28 cellular contexts compared by ENCODE assay signal in the genomic region with DNA sequence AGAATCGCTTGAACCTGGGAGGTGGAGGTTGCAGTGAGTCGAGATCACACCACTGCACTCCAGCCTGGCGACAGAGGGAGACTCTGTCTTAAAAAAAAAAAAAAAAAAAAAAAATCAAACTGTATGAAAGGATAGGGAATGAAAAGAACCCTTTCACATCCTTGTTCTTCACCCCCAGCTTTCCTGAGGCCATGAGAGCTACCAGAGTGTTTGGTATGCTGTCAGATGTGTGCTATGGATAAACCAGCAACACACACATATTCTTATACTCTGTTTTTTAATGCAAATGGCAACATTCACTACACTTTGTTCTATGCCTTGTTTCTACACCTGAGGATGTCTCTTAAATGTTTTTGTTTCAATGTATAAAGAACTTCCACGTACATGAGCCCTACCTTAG.
"Had no signal": no experiment of that assay in that cellular context is flagged by ENCODE, and none has a peak within 500 bp of the region (broad histone marks: within the 10 kb centered on the region; RNA-seq: fewer than 3 reads in every experiment).

No MANE protein-coding gene starts in this region.

- H3K9ac ChIP-seq: parathyroid adenoma had no signal

- DNase-seq: naive thymus-derived CD4-positive, alpha-beta T cell; natural killer cell; occipital lobe; ovary; posterior cingulate gyrus; psoas muscle; right cardiac atrium; right lobe of liver; sigmoid colon; small intestine; stimulated activated CD4-positive, alpha-beta T cell treated with anti-CD3 and anti-CD28 coated beads, Interleukin-15, amount 100 ng/mL, for 24 hours; stimulated activated CD4-positive, alpha-beta T cell treated with anti-CD3 and anti-CD28 coated beads, Interleukin-2, amount 100 ng/mL, for 24 hours; stimulated activated CD4-positive, alpha-beta T cell treated with anti-CD3 and anti-CD28 coated beads, Interleukin-2, amount 100 ng/mL, for 48 hours; stimulated activated CD4-positive, alpha-beta T cell treated with anti-CD3 and anti-CD28 coated beads, Interleukin-4, amount 100 ng/mL, for 24 hours; stimulated activated naive B cell treated with anti-CD40 and anti-IgM and Interleukin-4, amounts not matched to agents 10 μg/mL and 1 μg/mL and 100 μg/mL, for 72 hours; stimulated activated naive CD4-positive, alpha-beta T cell treated with Interleukin-2 at 50 U/mL for 16 hours; stomach; thyroid gland; trophoblast cell; uterus had no signal

- H2AFZ ChIP-seq: parathyroid adenoma had no signal

- H3K36me3 ChIP-seq: ovary, right lobe of liver, sigmoid colon, stomach, thoracic aorta, thyroid gland, tibial nerve, upper lobe of left lung, uterus had no signal

- H3K4me1 Mint-ChIP-seq: naive thymus-derived CD4-positive, alpha-beta T cell; natural killer cell; stimulated activated effector memory CD8-positive, alpha-beta T cell treated with anti-CD3 and anti-CD28 coated beads, Interleukin-12 subunit alpha, Interleukin-12 subunit beta, amount 100 ng/mL, for 72 hours; stimulated activated naive B cell treated with anti-CD40 and anti-IgM and Interleukin-4, amounts not matched to agents 10 μg/mL and 1 μg/mL and 100 μg/mL, for 72 hours had no signal

- H3K27me3 Mint-ChIP-seq: progenitor cell of endocrine pancreas had no signal

- H3K4me3 Mint-ChIP-seq: naive thymus-derived CD4-positive, alpha-beta T cell; natural killer cell; nephron; stimulated activated effector memory CD8-positive, alpha-beta T cell treated with anti-CD3 and anti-CD28 coated beads, Interleukin-12 subunit alpha, Interleukin-12 subunit beta, amount 100 ng/mL, for 72 hours; stimulated activated naive B cell treated with anti-CD40 and anti-IgM and Interleukin-4, amounts not matched to agents 10 μg/mL and 1 μg/mL and 100 μg/mL, for 72 hours; stimulated activated naive CD8-positive, alpha-beta T cell treated with anti-CD3 and anti-CD28 coated beads, Interleukin-15, Interleukin-2, amounts not matched to agents 100 ng/mL and 50 ng/mL, for 24 hours had no signal

- H3K79me2 ChIP-seq: parathyroid adenoma had no signal

- H3K27me3 ChIP-seq: ovary, right lobe of liver, thyroid gland, tibial nerve, upper lobe of left lung, uterus had no signal

- H3K9me3 Mint-ChIP-seq: natural killer cell; nephron; stimulated activated effector memory CD8-positive, alpha-beta T cell treated with anti-CD3 and anti-CD28 coated beads, Interleukin-12 subunit alpha, Interleukin-12 subunit beta, amount 100 ng/mL, for 72 hours; stimulated activated naive B cell treated with anti-CD40 and anti-IgM and Interleukin-4, amounts not matched to agents 10 μg/mL and 1 μg/mL and 100 μg/mL, for 72 hours; stimulated activated naive CD8-positive, alpha-beta T cell treated with anti-CD3 and anti-CD28 coated beads, Interleukin-15, Interleukin-2, amounts not matched to agents 100 ng/mL and 50 ng/mL, for 24 hours had no signal

- H3K27ac ChIP-seq: ovary, parathyroid adenoma, psoas muscle, right lobe of liver, sigmoid colon, stomach, thoracic aorta, thyroid gland, tibial nerve, upper lobe of left lung, uterus had no signal

- H3K4me3 ChIP-seq: ovary, psoas muscle, right lobe of liver, sigmoid colon, stomach, thoracic aorta, thyroid gland, tibial nerve, upper lobe of left lung, uterus had no signal

- H3K4me1 ChIP-seq: parathyroid adenoma, psoas muscle, right lobe of liver, sigmoid colon, stomach, thyroid gland, upper lobe of left lung, uterus had no signal

- H3K36me3 Mint-ChIP-seq: natural killer cell; stimulated activated effector memory CD8-positive, alpha-beta T cell treated with anti-CD3 and anti-CD28 coated beads, Interleukin-12 subunit alpha, Interleukin-12 subunit beta, amount 100 ng/mL, for 72 hours; stimulated activated naive B cell treated with anti-CD40 and anti-IgM and Interleukin-4, amounts not matched to agents 10 μg/mL and 1 μg/mL and 100 μg/mL, for 72 hours had no signal

- H3K9me3 ChIP-seq: ovary, psoas muscle, right lobe of liver, sigmoid colon, stomach, thoracic aorta, thyroid gland, tibial nerve, upper lobe of left lung, uterus had no signal

- H3K27ac Mint-ChIP-seq: naive thymus-derived CD4-positive, alpha-beta T cell; natural killer cell; progenitor cell of endocrine pancreas; stimulated activated effector memory CD8-positive, alpha-beta T cell treated with anti-CD3 and anti-CD28 coated beads, Interleukin-12 subunit alpha, Interleukin-12 subunit beta, amount 100 ng/mL, for 72 hours; stimulated activated naive B cell treated with anti-CD40 and anti-IgM and Interleukin-4, amounts not matched to agents 10 μg/mL and 1 μg/mL and 100 μg/mL, for 72 hours; stimulated activated naive CD8-positive, alpha-beta T cell treated with anti-CD3 and anti-CD28 coated beads, Interleukin-15, Interleukin-2, amounts not matched to agents 100 ng/mL and 50 ng/mL, for 24 hours had no signal

- ATAC-seq: naive thymus-derived CD4-positive, alpha-beta T cell; natural killer cell; psoas muscle; right cardiac atrium; right lobe of liver; stimulated activated effector memory CD8-positive, alpha-beta T cell treated with anti-CD3 and anti-CD28 coated beads, Interleukin-12 subunit alpha, Interleukin-12 subunit beta, amount 100 ng/mL, for 72 hours; stimulated activated naive B cell treated with anti-CD40 and anti-IgM and Interleukin-4, amounts not matched to agents 10 μg/mL and 1 μg/mL and 100 μg/mL, for 72 hours had no signal
